1 cellular context compared by ENCODE assay signal in the genomic region with DNA sequence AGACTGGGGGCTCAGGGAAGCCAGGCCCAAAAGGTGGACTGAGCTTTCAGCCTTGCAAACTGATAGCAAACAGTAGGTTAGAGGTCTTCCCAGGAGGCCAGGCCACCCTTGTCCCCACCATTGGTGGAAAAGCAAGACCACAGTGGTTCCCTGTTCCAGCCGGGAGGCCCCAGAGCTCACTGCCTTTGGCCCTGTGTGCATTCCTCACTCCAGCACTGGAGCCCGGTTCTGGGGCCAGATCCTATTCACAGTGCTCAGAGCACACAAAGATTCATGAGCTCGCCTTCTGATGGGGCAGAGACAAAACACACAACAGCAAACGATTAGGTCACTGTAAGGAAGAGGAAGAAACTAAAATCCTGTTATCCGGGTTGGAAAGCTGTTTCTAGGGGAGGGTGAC.
TF ChIP-seq lines count a peak whose summit lies in the region.

No MANE protein-coding gene starts in this region.

TF ChIP-seq in IMR-90, 13 proteins besides CTCF, POLR2A, EP300 and RAD21:
- TF ChIP-seq CHD1 (IDR thresholded peaks at IDR 0.05; ENCODE audit: low read depth, low read length) (no peak), RFX5 (IDR thresholded peaks at IDR 0.05; ENCODE audit: low read depth, low read length) (no peak)
